Comparison of ENCODE assay signal across 8 cellular contexts in the genomic region with DNA sequence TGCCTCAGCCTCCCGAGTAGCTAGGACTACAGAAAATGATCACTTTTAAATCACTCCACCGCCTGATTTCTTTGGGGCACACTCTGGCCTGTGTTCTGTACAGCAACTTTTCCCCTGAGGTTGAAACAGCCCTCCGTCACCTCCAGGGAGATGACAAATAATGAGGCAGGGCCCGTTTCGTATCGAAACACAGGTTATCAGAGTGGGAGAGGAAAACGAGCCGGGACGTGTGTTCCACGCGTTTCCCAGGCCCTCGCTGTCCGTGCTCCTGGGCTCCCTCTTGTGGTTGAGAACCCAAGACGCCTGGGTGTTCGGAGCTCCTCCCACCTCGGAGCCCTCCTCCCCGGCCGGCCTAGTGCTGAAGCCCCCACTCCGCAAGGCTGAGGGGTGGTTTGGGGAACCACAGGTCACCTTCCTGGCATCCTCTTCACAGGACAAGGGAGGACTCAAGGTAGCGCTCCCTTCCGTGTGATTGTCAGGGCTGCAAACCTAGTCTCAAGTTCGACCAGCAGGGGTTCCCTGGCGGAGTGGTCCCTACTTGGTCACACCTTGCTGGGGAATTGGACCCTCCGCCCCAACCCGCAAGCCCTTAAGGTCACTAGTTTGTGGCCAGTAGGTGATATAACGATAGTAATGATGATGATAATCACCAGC. TPM values are rescaled to one million over a fixed set of nuclear protein-coding genes. Genes with fewer than 3 reads are reported as not detected.
DNase-seq lines count a peak whose midpoint lies in the region; ATAC-seq and TF ChIP-seq lines count a peak whose summit lies in the region.

No MANE protein-coding gene starts in this region.

- H3K9me3 ChIP-seq in colonic mucosa (no peaks in the 10 kb centered on the region), liver (ENCODE audit: control insufficient read depth in 4 of 4, low read length in 3 of 4) (no peaks in the 10 kb centered on the region)

- intact Hi-C loops in activated CD4-positive, alpha-beta T cell treated with anti-CD3 and anti-CD28 coated beads for 36 hours (cut with DNase I, micrococcal nuclease): loop anchor here (1.0 to 10.0 kb wide), 6 partner anchors 30 to 644 kb away; no protein-coding TSS in a partner anchor
- intact Hi-C loops in colonic mucosa (cut with DNase I): loop anchor here (2.0 kb wide), 1 partner anchor 86 kb away; no protein-coding TSS in a partner anchor

- H3K9ac ChIP-seq in colonic mucosa (ENCODE audit: low read depth in 2 of 2, low read length in 2 of 2) (peak overlapping the region in 1 of 2 donors; percentile 44), liver (ENCODE audit: low read depth in 1 of 2, low read length in 2 of 2) (no peak overlapping the region)

- no peaks in the 10 kb centered on the region for H3K36me3 Mint-ChIP-seq in activated CD4-positive, alpha-beta T cell treated with anti-CD3 and anti-CD28 coated beads for 36 hours (ENCODE audit: low read depth)

- H3K4me1 ChIP-seq in colonic mucosa (no peaks in the 10 kb centered on the region), liver (ENCODE audit: control insufficient read depth in 4 of 4, insufficient read depth in 4 of 4, low read length in 3 of 4) (peaks cover 2 to 9% (median 3%) of the 10 kb centered on the region in 4 donors)

- CTCF ChIA-PET in activated CD4-positive, alpha-beta T cell treated with anti-CD3 and anti-CD28 coated beads for 36 hours (lab: Charles Lee): interaction anchor here (0.6 to 3.9 kb wide), 36 partner anchors 9 to 872 kb away, joined by 3 to 75 read pairs (median 4); partner anchors contain the start of genes ATP6V1B1 and FIGLA

- TF ChIP-seq RAD21 in liver (IDR thresholded peaks at IDR 0.05): peak; percentile 66 to 79

- DNase-seq in NCI-H2196 treated with DMSO at 0.1 percent for 48 hours (lab: John Stamatoyannopoulos, UW; ENCODE audit: unreplicated experiment) (peak; percentile 7), colonic mucosa (peak; percentile 85)
- DNase-seq in activated CD4-positive, alpha-beta T cell treated with anti-CD3 and anti-CD28 coated beads for 36 hours: peak; percentile 89
- DNase-seq in stimulated activated CD4-positive, alpha-beta T cell treated with anti-CD3 and anti-CD28 coated beads, Interleukin-4, amount 100 ng/mL, for 1 hour: peak; percentile 79

- H3K27ac Mint-ChIP-seq in activated CD4-positive, alpha-beta T cell treated with anti-CD3 and anti-CD28 coated beads for 36 hours: peak overlapping the region; percentile 20

- TF ChIP-seq CTCF in GM12873 (IDR thresholded peaks at IDR 0.05; ENCODE audit: insufficient read depth, low read depth, low read length, missing control alignments) (peak; percentile 89), colonic mucosa (IDR thresholded peaks at IDR 0.05) (peak; percentile 69), liver (IDR thresholded peaks at IDR 0.05; ENCODE audit: low read depth, low read length, missing input control) (peak; percentile 69)

- H3K4me3 Mint-ChIP-seq in activated CD4-positive, alpha-beta T cell treated with anti-CD3 and anti-CD28 coated beads for 36 hours: peak overlapping the region; percentile 64

- H3K4me1 Mint-ChIP-seq in activated CD4-positive, alpha-beta T cell treated with anti-CD3 and anti-CD28 coated beads for 36 hours: peaks cover 17% of the 10 kb centered on the region

- POLR2A ChIA-PET in activated CD4-positive, alpha-beta T cell treated with anti-CD3 and anti-CD28 coated beads for 36 hours (lab: Charles Lee): no interaction called here

- peaks cover 13% of the 10 kb centered on the region for H3K27me3 Mint-ChIP-seq in activated CD4-positive, alpha-beta T cell treated with anti-CD3 and anti-CD28 coated beads for 36 hours

- H3K27me3 ChIP-seq in colonic mucosa (no peaks in the 10 kb centered on the region), liver (ENCODE audit: control insufficient read depth in 4 of 4, insufficient read depth in 4 of 4, low read length in 3 of 4) (peaks cover 0 to 6% (median 0%) of the 10 kb centered on the region in 4 donors)

- H3K36me3 ChIP-seq in colonic mucosa (no peaks in the 10 kb centered on the region), liver (ENCODE audit: control insufficient read depth in 4 of 4, insufficient read depth in 3 of 4, low read depth in 1 of 4, low read length in 3 of 4) (no peaks in the 10 kb centered on the region)

- H3K27ac ChIP-seq in colonic mucosa (no peak overlapping the region), liver (ENCODE audit: low read depth in 1 of 2, low read length in 2 of 2) (no peak overlapping the region)

- ATAC-seq in HG03039 (IDR thresholded peaks at IDR 0.05; ENCODE audit: unreplicated experiment) (peak; percentile 85), GM18873 (IDR thresholded peaks at IDR 0.05; ENCODE audit: low FRiP score, unreplicated experiment) (no peak)
- ATAC-seq in activated CD4-positive, alpha-beta T cell treated with anti-CD3 and anti-CD28 coated beads for 36 hours: peak; percentile 94

- H3K4me3 ChIP-seq in colonic mucosa (no peak overlapping the region), liver (ENCODE audit: low read depth in 1 of 3, low read length in 3 of 3) (peak overlapping the region in 2 of 3 donors; percentile 5 to 39)

- WGBS in liver: 9% methylated on average over 26 of the region's 26 CpGs

- H3K9me3 Mint-ChIP-seq in activated CD4-positive, alpha-beta T cell treated with anti-CD3 and anti-CD28 coated beads for 36 hours (ENCODE audit: low read depth): no peaks in the 10 kb centered on the region

TF ChIP-seq in liver, 16 proteins besides CTCF, POLR2A, EP300 and RAD21:
- no peak for TF ChIP-seq JUND (IDR thresholded peaks at IDR 0.05)
- TF ChIP-seq, protein P1, sequence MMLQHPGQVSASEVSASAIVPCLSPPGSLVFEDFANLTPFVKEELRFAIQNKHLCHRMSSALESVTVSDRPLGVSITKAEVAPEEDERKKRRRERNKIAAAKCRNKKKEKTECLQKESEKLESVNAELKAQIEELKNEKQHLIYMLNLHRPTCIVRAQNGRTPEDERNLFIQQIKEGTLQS (IDR thresholded peaks at IDR 0.05): no peak
- no peak for TF ChIP-seq MAX (IDR thresholded peaks at IDR 0.05)
- no peak for TF ChIP-seq HNF4A (conservative IDR thresholded peaks at IDR 0.05)
- no peak for TF ChIP-seq FOXA1 (IDR thresholded peaks at IDR 0.05)
- TF ChIP-seq EGR1 (IDR thresholded peaks at IDR 0.05; ENCODE audit: low read depth in 2 of 2): no peak
- TF ChIP-seq YY1 (IDR thresholded peaks at IDR 0.05): no peak
- TF ChIP-seq REST (IDR thresholded peaks at IDR 0.05): no peak

RNA-seq across cellular contexts. Expression of gene ATP6V1B1, which starts 12.8 kb away (rescaled TPM):
- total RNA-seq in activated CD4-positive, alpha-beta T cell treated with anti-CD3 and anti-CD28 coated beads for 36 hours: not detected
- total RNA-seq in colonic mucosa: not detected
- not detected for total RNA-seq in liver
- not detected for polyA plus RNA-seq in liver

RNA-seq across cellular contexts. Expression of gene ANKRD53, which starts 30.0 kb away (rescaled TPM):
- total RNA-seq in activated CD4-positive, alpha-beta T cell treated with anti-CD3 and anti-CD28 coated beads for 36 hours: under 1 TPM in 1 of 2 experiments, not detected in 1; 0.14 TPM
- under 1 TPM in 1 of 2 donors, not detected in 1; 0.40 TPM for total RNA-seq in colonic mucosa
- under 1 TPM; 0.33 to 0.50 TPM for total RNA-seq in liver
- polyA plus RNA-seq in liver: under 1 TPM; 0.29 to 0.46 TPM

RNA-seq across cellular contexts. Expression of gene TEX261, which starts 46.2 kb away (rescaled TPM):
- 10 to 100 TPM; 39.1 to 48.5 TPM for total RNA-seq in activated CD4-positive, alpha-beta T cell treated with anti-CD3 and anti-CD28 coated beads for 36 hours
- total RNA-seq in colonic mucosa (10 to 100 TPM; 43.6 to 58.8 TPM), liver (10 to 100 TPM; 15.0 to 54.8 TPM)
- polyA plus RNA-seq in liver: 10 to 100 TPM; 14.2 to 33.8 TPM

RNA-seq across cellular contexts. Expression of gene VAX2, which starts 48.1 kb away (rescaled TPM):
- not detected for total RNA-seq in activated CD4-positive, alpha-beta T cell treated with anti-CD3 and anti-CD28 coated beads for 36 hours
- total RNA-seq in colonic mucosa (not detected), liver (not detected)
- polyA plus RNA-seq in liver: under 1 TPM in 1 of 2 donors, not detected in 1; 0.05 TPM

Comparison
In these comparisons a context has a peak if more than half of its experiments do, and no peak if none do; other contexts are left out.
1. DNase-seq: peak in every context shown above with its lines; median percentile 89 in activated CD4-positive, alpha-beta T cell treated with anti-CD3 and anti-CD28 coated beads for 36 hours; 85 in colonic mucosa; 79 in stimulated activated CD4-positive, alpha-beta T cell treated with anti-CD3 and anti-CD28 coated beads, Interleukin-4, amount 100 ng/mL, for 1 hour; 7 in NCI-H2196 treated with DMSO at 0.1 percent for 48 hours.